In genomic region chr5:124599048-124599973, GRCh38 we compare ENCODE assay signal across 8 cellular contexts.
DNase-seq lines count a peak whose midpoint lies in the region; ATAC-seq lines count a peak whose summit lies in the region.

No MANE protein-coding gene starts in this region.

- ATAC-seq in GM18870 (IDR thresholded peaks at IDR 0.05; ENCODE audit: unreplicated experiment) = no peak

- DNase-seq in Caki2 (ENCODE audit: low read depth) (peak; percentile 92), HCEC 1CT (peak; percentile 25), NCI-H748 treated with DMSO at 0.1 percent for 48 hours (lab: John Stamatoyannopoulos, UW) (peak; percentile 93), dermis blood vessel endothelial cell (peak; percentile 95), mucosa of gallbladder (ENCODE audit: low spot score) (peak; percentile 57), activated T-cell treated with anti-CD3 and anti-CD28 coated beads for 4 hours (no peak)
- DNase-seq in stimulated activated CD4-positive, alpha-beta T cell treated with anti-CD3 and anti-CD28 coated beads, Interleukin-4, amount 100 ng/mL, for 1 hour = no peak

- in situ Hi-C loops in Caki2 (cut with HindIII; ENCODE audit: low pct_unique_long_range_greater_than_20kb, low sequenced_read_pairs) = no loop called here

Comparison
In these comparisons a context has a peak if more than half of its experiments do, and no peak if none do; other contexts are left out.
1. DNase-seq: peak in Caki2 (single experiment), HCEC 1CT (single experiment), NCI-H748 treated with DMSO at 0.1 percent for 48 hours (single experiment), dermis blood vessel endothelial cell (single experiment) and mucosa of gallbladder (single experiment); none in activated T-cell treated with anti-CD3 and anti-CD28 coated beads for 4 hours (single experiment) and stimulated activated CD4-positive, alpha-beta T cell treated with anti-CD3 and anti-CD28 coated beads, Interleukin-4, amount 100 ng/mL, for 1 hour (single experiment).